Comparison of ENCODE assay signal across 24 cellular contexts in the genomic region with DNA sequence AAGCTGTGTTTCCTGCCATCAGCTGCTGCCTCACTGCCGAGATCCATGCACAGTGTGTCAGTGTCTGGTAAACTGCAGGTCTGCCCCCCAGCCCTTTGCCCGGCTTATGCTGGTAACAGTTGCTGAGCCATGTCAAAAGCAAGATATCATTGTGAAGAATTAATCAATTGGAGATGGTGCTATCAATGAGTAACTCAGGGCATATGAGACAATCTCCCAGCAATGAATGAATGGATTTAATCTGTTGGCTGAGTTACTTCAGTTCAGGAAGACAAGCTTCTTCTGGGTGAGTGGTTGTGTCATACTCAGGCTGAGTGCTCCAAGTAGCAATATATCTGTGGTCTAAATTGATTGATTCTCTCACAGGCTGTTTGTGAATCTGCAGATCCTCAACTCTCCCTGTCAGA.
"Had no signal": no experiment of that assay in that cellular context is flagged by ENCODE, and none has a peak within 500 bp of the region (broad histone marks: within the 10 kb centered on the region; RNA-seq: fewer than 3 reads in every experiment).

No MANE protein-coding gene starts in this region.

- H3K27ac Mint-ChIP-seq: activated CD4-positive, alpha-beta memory T cell treated with anti-CD3 and anti-CD28 coated beads, Interleukin-2, amount 10 ng/mL, durations not matched to agents 7 days and 5 days; activated CD4-positive, alpha-beta T cell treated with anti-CD3 and anti-CD28 coated beads, Interleukin-2, amount 10 ng/mL, durations not matched to agents 7 days and 5 days; activated naive CD4-positive, alpha-beta T cell treated with anti-CD3 and anti-CD28 coated beads, Interleukin-2, amount 10 ng/mL, durations not matched to agents 7 days and 5 days; activated naive CD8-positive, alpha-beta T cell treated with anti-CD3 and anti-CD28 coated beads, Interleukin-2, amount 10 ng/mL, durations not matched to agents 7 days and 5 days; activated T-cell treated with anti-CD3 and anti-CD28 coated beads, Interleukin-2, amount 50 U/mL, for 24 hours; naive thymus-derived CD8-positive, alpha-beta T cell; WTC11 had no signal

- H3K4me3 Mint-ChIP-seq: activated CD4-positive, alpha-beta memory T cell treated with anti-CD3 and anti-CD28 coated beads, Interleukin-2, amount 10 ng/mL, durations not matched to agents 7 days and 5 days; activated CD4-positive, alpha-beta T cell treated with anti-CD3 and anti-CD28 coated beads, Interleukin-2, amount 10 ng/mL, durations not matched to agents 7 days and 5 days; activated naive CD4-positive, alpha-beta T cell treated with anti-CD3 and anti-CD28 coated beads, Interleukin-2, amount 10 ng/mL, durations not matched to agents 7 days and 5 days; activated naive CD8-positive, alpha-beta T cell treated with anti-CD3 and anti-CD28 coated beads, Interleukin-2, amount 10 ng/mL, durations not matched to agents 7 days and 5 days; activated T-cell treated with anti-CD3 and anti-CD28 coated beads, Interleukin-2, amount 50 U/mL, for 24 hours; naive thymus-derived CD8-positive, alpha-beta T cell; WTC11 had no signal

- H3K4me1 Mint-ChIP-seq: activated CD4-positive, alpha-beta memory T cell treated with anti-CD3 and anti-CD28 coated beads, Interleukin-2, amount 10 ng/mL, durations not matched to agents 7 days and 5 days; activated CD4-positive, alpha-beta T cell treated with anti-CD3 and anti-CD28 coated beads, Interleukin-2, amount 10 ng/mL, durations not matched to agents 7 days and 5 days; activated naive CD4-positive, alpha-beta T cell treated with anti-CD3 and anti-CD28 coated beads, Interleukin-2, amount 10 ng/mL, durations not matched to agents 7 days and 5 days; activated naive CD8-positive, alpha-beta T cell treated with anti-CD3 and anti-CD28 coated beads, Interleukin-2, amount 10 ng/mL, durations not matched to agents 7 days and 5 days; naive thymus-derived CD8-positive, alpha-beta T cell had no signal

- ATAC-seq: esophagus mucosa; naive thymus-derived CD8-positive, alpha-beta T cell; sciatic nerve; stimulated activated naive CD8-positive, alpha-beta T cell treated with anti-CD3 and anti-CD28 coated beads, Interleukin-15, Interleukin-2, amounts not matched to agents 100 U/mL and 50 U/mL, for 24 hours; WTC11 had no signal

- H3K9me3 Mint-ChIP-seq: activated CD4-positive, alpha-beta memory T cell treated with anti-CD3 and anti-CD28 coated beads, Interleukin-2, amount 10 ng/mL, durations not matched to agents 7 days and 5 days; activated CD4-positive, alpha-beta T cell treated with anti-CD3 and anti-CD28 coated beads, Interleukin-2, amount 10 ng/mL, durations not matched to agents 7 days and 5 days; activated naive CD4-positive, alpha-beta T cell treated with anti-CD3 and anti-CD28 coated beads, Interleukin-2, amount 10 ng/mL, durations not matched to agents 7 days and 5 days; activated naive CD8-positive, alpha-beta T cell treated with anti-CD3 and anti-CD28 coated beads, Interleukin-2, amount 10 ng/mL, durations not matched to agents 7 days and 5 days; activated T-cell treated with anti-CD3 and anti-CD28 coated beads, Interleukin-2, amount 50 U/mL, for 24 hours; WTC11 had no signal

- DNase-seq: activated CD4-positive, alpha-beta memory T cell treated with anti-CD3 and anti-CD28 coated beads, Interleukin-2, amount 10 ng/mL, durations not matched to agents 7 days and 5 days; activated CD4-positive, alpha-beta T cell treated with anti-CD3 and anti-CD28 coated beads for 1 hour; activated CD4-positive, alpha-beta T cell treated with anti-CD3 and anti-CD28 coated beads, Interleukin-2, amount 10 ng/mL, durations not matched to agents 7 days and 5 days; activated CD8-positive, alpha-beta memory T cell treated with anti-CD3 and anti-CD28 coated beads, Interleukin-2, amount 50 U/mL, for 48 hours; activated gamma-delta T cell; activated naive CD4-positive, alpha-beta T cell treated with anti-CD3 and anti-CD28 coated beads, Interleukin-2, amount 10 ng/mL, durations not matched to agents 7 days and 5 days; activated naive CD8-positive, alpha-beta T cell treated with anti-CD3 and anti-CD28 coated beads, Interleukin-2, amount 10 ng/mL, durations not matched to agents 7 days and 5 days; activated T-cell treated with anti-CD3 and anti-CD28 coated beads, Interleukin-2, amount 50 U/mL, for 24 hours; amniotic stem cell; central memory CD4-positive, alpha-beta T cell; foreskin melanocyte; heart right ventricle; mammary epithelial cell; midbrain; naive thymus-derived CD8-positive, alpha-beta T cell; stimulated activated CD4-positive, alpha-beta T cell treated with anti-CD3 and anti-CD28 coated beads, Interleukin-12 subunit alpha, Interleukin-12 subunit beta, amount 100 ng/mL, for 4 hours; stimulated activated CD4-positive, alpha-beta T cell treated with anti-CD3 and anti-CD28 coated beads, Interleukin-4, amount 100 ng/mL, for 1 hour; stimulated activated naive CD8-positive, alpha-beta T cell treated with anti-CD3 and anti-CD28 coated beads, Interleukin-15, Interleukin-2, amounts not matched to agents 100 U/mL and 50 U/mL, for 24 hours; T-helper 2 cell; testis; transverse colon had no signal

- H3K36me3 Mint-ChIP-seq: activated naive CD4-positive, alpha-beta T cell treated with anti-CD3 and anti-CD28 coated beads, Interleukin-2, amount 10 ng/mL, durations not matched to agents 7 days and 5 days; activated naive CD8-positive, alpha-beta T cell treated with anti-CD3 and anti-CD28 coated beads, Interleukin-2, amount 10 ng/mL, durations not matched to agents 7 days and 5 days; naive thymus-derived CD8-positive, alpha-beta T cell; WTC11 had no signal
